Comparison of ENCODE assay signal across 21 cellular contexts in genomic region chr7:37508063-37508462, GRCh38. TPM values are rescaled to one million over a fixed set of nuclear protein-coding genes. Genes with fewer than 3 reads are reported as not detected.
"Had no signal": no experiment of that assay in that cellular context is flagged by ENCODE, and none has a peak within 500 bp of the region (broad histone marks: within the 10 kb centered on the region; RNA-seq: fewer than 3 reads in every experiment).

No MANE protein-coding gene starts in this region.

- H3K79me2 ChIP-seq: parathyroid adenoma had no signal

- H3K4me3 ChIP-seq: heart left ventricle, psoas muscle, skin epidermis, thoracic aorta, transverse colon had no signal

- FAIRE-seq: colon, urothelium cell line had no signal

- H3K9me3 ChIP-seq: heart left ventricle, psoas muscle, thoracic aorta, transverse colon had no signal

- H2AFZ ChIP-seq: parathyroid adenoma had no signal

- H3K9me3 Mint-ChIP-seq: naive B cell; nephron; stimulated activated naive B cell treated with anti-CD40 and anti-IgM and Interleukin-4, amounts not matched to agents 10 μg/mL and 1 μg/mL and 100 μg/mL, for 72 hours; stimulated activated naive CD8-positive, alpha-beta T cell treated with anti-CD3 and anti-CD28 coated beads, Interleukin-15, amount 100 ng/mL, for 72 hours had no signal

- DNase-seq: cerebellar nuclear complex; effector memory CD4-positive, alpha-beta T cell; foreskin keratinocyte; heart left ventricle; hippocampal formation; left colon; naive B cell; psoas muscle; retina; stimulated activated CD4-positive, alpha-beta T cell treated with anti-CD3 and anti-CD28 coated beads, Interleukin-2, amount 100 ng/mL, for 24 hours; stimulated activated CD4-positive, alpha-beta T cell treated with anti-CD3 and anti-CD28 coated beads, Interleukin-4, amount 100 ng/mL, for 4 hours; stimulated activated naive B cell treated with anti-CD40 and anti-IgM and Interleukin-4, amounts not matched to agents 10 μg/mL and 1 μg/mL and 100 μg/mL, for 72 hours; stimulated activated naive CD8-positive, alpha-beta T cell treated with anti-CD3 and anti-CD28 coated beads, Interleukin-15, amount 100 ng/mL, for 72 hours; transverse colon had no signal

- H3K4me3 Mint-ChIP-seq: naive B cell; nephron; stimulated activated naive B cell treated with anti-CD40 and anti-IgM and Interleukin-4, amounts not matched to agents 10 μg/mL and 1 μg/mL and 100 μg/mL, for 72 hours; stimulated activated naive CD8-positive, alpha-beta T cell treated with anti-CD3 and anti-CD28 coated beads, Interleukin-15, amount 100 ng/mL, for 72 hours had no signal

- H3K9ac ChIP-seq: parathyroid adenoma had no signal

- H3K27ac ChIP-seq: foreskin keratinocyte, heart left ventricle, parathyroid adenoma, psoas muscle, skin epidermis, thoracic aorta, transverse colon had no signal

- H3K4me1 ChIP-seq: foreskin keratinocyte, parathyroid adenoma, psoas muscle, transverse colon had no signal

- H3K36me3 ChIP-seq: heart left ventricle, thoracic aorta, transverse colon had no signal

- H3K36me3 Mint-ChIP-seq: naive B cell; stimulated activated naive B cell treated with anti-CD40 and anti-IgM and Interleukin-4, amounts not matched to agents 10 μg/mL and 1 μg/mL and 100 μg/mL, for 72 hours had no signal

- H3K27me3 ChIP-seq: foreskin keratinocyte, transverse colon had no signal

- ATAC-seq: foreskin keratinocyte; heart left ventricle; left colon; psoas muscle; sciatic nerve; stimulated activated naive B cell treated with anti-CD40 and anti-IgM and Interleukin-4, amounts not matched to agents 10 μg/mL and 1 μg/mL and 100 μg/mL, for 72 hours; stimulated activated naive CD8-positive, alpha-beta T cell treated with anti-CD3 and anti-CD28 coated beads, Interleukin-15, amount 100 ng/mL, for 72 hours had no signal

- H3K27ac Mint-ChIP-seq: naive B cell; nephron; stimulated activated naive B cell treated with anti-CD40 and anti-IgM and Interleukin-4, amounts not matched to agents 10 μg/mL and 1 μg/mL and 100 μg/mL, for 72 hours; stimulated activated naive CD8-positive, alpha-beta T cell treated with anti-CD3 and anti-CD28 coated beads, Interleukin-15, amount 100 ng/mL, for 72 hours had no signal

- H3K4me1 Mint-ChIP-seq: naive B cell; stimulated activated naive B cell treated with anti-CD40 and anti-IgM and Interleukin-4, amounts not matched to agents 10 μg/mL and 1 μg/mL and 100 μg/mL, for 72 hours; stimulated activated naive CD8-positive, alpha-beta T cell treated with anti-CD3 and anti-CD28 coated beads, Interleukin-15, amount 100 ng/mL, for 72 hours had no signal

RNA-seq across cellular contexts. Expression of gene ELMO1, which starts 59.4 kb away (rescaled TPM):
- total RNA-seq: foreskin keratinocyte had no signal
- polyA plus RNA-seq: foreskin keratinocyte had no signal
